ENCODE assay signal across 10 cellular contexts in the genomic region with DNA sequence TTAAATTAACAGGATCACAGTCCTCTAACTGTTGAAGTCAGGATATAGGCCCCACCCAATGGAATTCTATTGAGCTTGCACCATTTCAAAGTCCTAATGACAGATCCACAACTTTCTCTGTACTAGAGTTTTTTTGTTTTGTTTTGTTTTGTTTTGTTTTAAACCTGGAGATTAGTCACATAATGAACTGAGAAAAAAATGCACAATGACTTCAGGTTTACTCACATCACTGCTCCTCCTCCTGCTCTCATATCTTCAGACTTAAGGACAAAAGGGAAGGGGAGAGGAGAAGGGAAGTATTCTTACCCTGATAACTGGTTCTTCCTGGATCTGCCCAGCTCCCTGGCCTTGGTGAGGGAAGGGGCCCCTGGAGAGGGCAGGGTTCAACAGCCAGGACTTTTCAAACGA.
A peak's percentile ranks its signal among the peaks of the same experiment; 100 is the strongest.
DNase-seq lines count a peak whose midpoint lies in the region; ATAC-seq, FAIRE-seq and TF ChIP-seq lines count a peak whose summit lies in the region.
"Had no signal": no experiment of that assay in that cellular context is flagged by ENCODE, and none has a peak within 500 bp of the region (broad histone marks: within the 10 kb centered on the region; RNA-seq: fewer than 3 reads in every experiment).

No MANE protein-coding gene starts in this region.

- no peaks in the 10 kb centered on the region for H3K79me2 ChIP-seq in mesendoderm (ENCODE audit: control insufficient read depth, insufficient read depth, low read length)

- no peak for FAIRE-seq in A549 (lab: Jason Lieb, UNC)

- dilution Hi-C loops in IMR-90 (cut with HindIII; ENCODE audit: low sequenced_read_pairs, unreplicated experiment) = no loop called here

- POLR2A ChIA-PET in A549 (lab: Yijun Ruan, JAX) = no interaction called here
- POLR2A ChIA-PET in IMR-90 (lab: Charles Lee; ENCODE audit: unreplicated experiment) = no interaction called here

- no peak overlapping the region for H2AFZ ChIP-seq in IMR-90 (replicated peaks; ENCODE audit: low read length, poor library complexity)

- TF ChIP-seq POLR2A in A549 (IDR thresholded peaks at IDR 0.05; ENCODE audit: low read length) = no peak
- no peak for TF ChIP-seq POLR2A in IMR-90 (IDR thresholded peaks at IDR 0.05; ENCODE audit: low read depth, low read length)

- no peak overlapping the region for H2AK9ac ChIP-seq in IMR-90 (replicated peaks; ENCODE audit: low read depth, low read length, poor library complexity)

- no peaks in the 10 kb centered on the region for H3K36me3 ChIP-seq in IMR-90 (ENCODE audit: control insufficient read depth, insufficient read depth, low read length)
- H3K36me3 ChIP-seq in mesendoderm (ENCODE audit: control insufficient read depth, insufficient read depth, low read length) = no peaks in the 10 kb centered on the region

- H2BK120ac ChIP-seq in IMR-90 (ENCODE audit: low read depth, low read length) (peak overlapping the region; percentile 54; the same call in 1 of the 2 replicates), mesendoderm (ENCODE audit: low read depth, low read length) (no peak overlapping the region)

- 63% methylated on average over 1 of the region's 1 CpG for WGBS in A549 (ENCODE audit: missing lambda C conversion rate)
- no CpG with 5 or more reads among the region's 1 CpG for WGBS in IMR-90 (ENCODE audit: extremely low coverage in 2 of 2, insufficient read length in 1 of 2), 2 experiments
- no CpG with 5 or more reads among the region's 1 CpG for WGBS in mesendoderm (ENCODE audit: extremely low coverage, insufficient coverage, low lambda C conversion rate)
- 33% methylated on average over 1 of the region's 1 CpG for WGBS in right cardiac atrium

- no peak overlapping the region for H3K23ac ChIP-seq in IMR-90 (ENCODE audit: low read depth, low read length)
- no peak overlapping the region for H3K23ac ChIP-seq in mesendoderm (ENCODE audit: low read length)

- H3K4ac ChIP-seq in IMR-90 (ENCODE audit: low read depth, low read length) (peak overlapping the region; percentile 23), mesendoderm (ENCODE audit: low read depth, low read length) (no peak overlapping the region)

- H3K18ac ChIP-seq in IMR-90 (ENCODE audit: low read depth, low read length) (0 out of 2 replicates have a peak overlapping the region, but pooled peaks have one; percentile 64), mesendoderm (ENCODE audit: low read length) (no peak overlapping the region)

- no peaks in the 10 kb centered on the region for H3K9me3 ChIP-seq in A549
- H3K9me3 ChIP-seq in IMR-90 (ENCODE audit: control insufficient read depth, insufficient read depth, low read length) = no peaks in the 10 kb centered on the region
- H3K9me3 ChIP-seq in right cardiac atrium (ENCODE audit: control insufficient read depth, low read length) = no peaks in the 10 kb centered on the region

- no peak for TF ChIP-seq EP300 in A549 (IDR thresholded peaks at IDR 0.05)

- TF ChIP-seq RAD21 in A549 (conservative IDR thresholded peaks at IDR 0.05 in 1 of 2, IDR thresholded peaks at IDR 0.05 in 1 of 2) (no peak), IMR-90 (IDR thresholded peaks at IDR 0.05; ENCODE audit: low read length) (no peak)

- H3K79me1 ChIP-seq in IMR-90 (ENCODE audit: low read depth in 1 of 2, low read length in 2 of 2) = no peaks in the 10 kb centered on the region
- no peaks in the 10 kb centered on the region for H3K79me1 ChIP-seq in mesendoderm (ENCODE audit: low read length)

- peak overlapping the region; percentile 72; the same call in 1 of the 2 replicates for H3K9ac ChIP-seq in IMR-90 (ENCODE audit: low read depth, low read length)
- H3K9ac ChIP-seq in mesendoderm (ENCODE audit: low read length) = no peak overlapping the region

- H4K5ac ChIP-seq in IMR-90 (ENCODE audit: low read depth, low read length) = peak overlapping the region; percentile 59; the same call in 1 of the 2 replicates
- H4K5ac ChIP-seq in mesendoderm (ENCODE audit: low read length) = no peak overlapping the region

- H3K4me3 ChIP-seq in A549 = no peak overlapping the region
- no peak overlapping the region for H3K4me3 ChIP-seq in IMR-90 (ENCODE audit: insufficient read depth, low read depth, low read length)
- no peak overlapping the region for H3K4me3 ChIP-seq in mesendoderm (ENCODE audit: low read length)
- no peak overlapping the region for H3K4me3 ChIP-seq in right cardiac atrium (ENCODE audit: low read length)

- peak in 1 of 2 experiments; percentile 14 for DNase-seq in A549 (ENCODE audit: low read depth in 1 of 2, low spot score in 1 of 2)
- DNase-seq in IMR-90 = peak; percentile 74
- no peak for DNase-seq in caudate nucleus (lab: John Stamatoyannopoulos, UW)
- peak; percentile 51 for DNase-seq in mesendoderm
- DNase-seq in COLO829 (ENCODE audit: low spot score) = no peak
- DNase-seq in right cardiac atrium = no peak
- DNase-seq: activated CD4-positive, CD25-positive, alpha-beta regulatory T cell; DMS 273 treated with DMSO at 0.1 percent for 48 hours had no signal

- in situ Hi-C loops in IMR-90 (cut with MboI; ENCODE audit: low sequenced_read_pairs) = no loop called here

- H3K27me3 ChIP-seq in IMR-90 (ENCODE audit: control insufficient read depth, insufficient read depth, low read length) (no peaks in the 10 kb centered on the region), mesendoderm (ENCODE audit: insufficient read depth, low read length, poor library complexity) (no peaks in the 10 kb centered on the region), right cardiac atrium (ENCODE audit: control insufficient read depth, insufficient read depth) (no peaks in the 10 kb centered on the region)

- H2AK5ac ChIP-seq in IMR-90 (ENCODE audit: low read depth, low read length) = no peak overlapping the region
- no peak overlapping the region for H2AK5ac ChIP-seq in mesendoderm (ENCODE audit: low read length)

- no peaks in the 10 kb centered on the region; the same call in 1 of the 2 replicates for H4K20me1 ChIP-seq in IMR-90 (ENCODE audit: insufficient read depth, low read length)

- no peak overlapping the region for H3K14ac ChIP-seq in IMR-90 (replicated peaks; ENCODE audit: low read depth, low read length)

- H3K27ac ChIP-seq in A549 (peak overlapping the region; percentile 7 to 43; a peak in 3 of 6 replicates), IMR-90 (ENCODE audit: insufficient read depth, low read length) (peak overlapping the region; percentile 78; the same call in 1 of the 2 replicates), caudate nucleus (ENCODE audit: low read depth, low read length) (peak overlapping the region; percentile 36), mesendoderm (ENCODE audit: low read depth, low read length) (no peak overlapping the region), right cardiac atrium (ENCODE audit: low read length) (no peak overlapping the region)

- H4K8ac ChIP-seq in IMR-90 (ENCODE audit: low read depth in 2 of 2, low read length in 2 of 2) (peak overlapping the region in 1 of 2 experiments; percentile 44; a peak in 1 of 4 replicates), mesendoderm (ENCODE audit: low read depth, low read length) (no peak overlapping the region)

- no TSS peak for BruUV-seq in IMR-90 (replicated peaks; lab: Mats Ljungman, UMichigan)

- H2BK5ac ChIP-seq in IMR-90 (ENCODE audit: low read depth, low read length, poor library complexity, severe bottlenecking) (peak overlapping the region; percentile 81), mesendoderm (ENCODE audit: low read length) (no peak overlapping the region)

- H2BK20ac ChIP-seq in IMR-90 (ENCODE audit: low read depth, low read length) = peak overlapping the region; percentile 38; the same call in 1 of the 2 replicates

- H2BK15ac ChIP-seq in IMR-90 (ENCODE audit: low read depth, low read length) (no peak overlapping the region), mesendoderm (replicated peaks; ENCODE audit: low read depth) (no peak overlapping the region)

- no peak for TF ChIP-seq CTCF in A549 (IDR thresholded peaks at IDR 0.05)
- no peak for TF ChIP-seq CTCF in IMR-90 (conservative IDR thresholded peaks at IDR 0.05; ENCODE audit: low read depth, low read length)

- H3K4me2 ChIP-seq in A549 = peak overlapping the region; percentile 47
- peak overlapping the region; percentile 22; the same call in 1 of the 2 replicates for H3K4me2 ChIP-seq in IMR-90 (ENCODE audit: low read depth, low read length)
- no peak overlapping the region for H3K4me2 ChIP-seq in mesendoderm (ENCODE audit: low read length)

- intact Hi-C loops in IMR-90 (cut with micrococcal nuclease) (no loop called here), right cardiac atrium (cut with DNase I) (no loop called here)

- H3K4me1 ChIP-seq in A549 = peaks cover 17% of the 10 kb centered on the region
- H3K4me1 ChIP-seq in IMR-90 (ENCODE audit: control insufficient read depth, insufficient read depth, low read length) = peaks cover 5% of the 10 kb centered on the region
- H3K4me1 ChIP-seq in mesendoderm (ENCODE audit: control insufficient read depth, low read depth, low read length) = no peaks in the 10 kb centered on the region
- H3K4me1 ChIP-seq in right cardiac atrium (ENCODE audit: control insufficient read depth, insufficient read depth, low read length) = no peaks in the 10 kb centered on the region

- H3K56ac ChIP-seq in IMR-90 (ENCODE audit: extremely low read depth, insufficient read depth, low read length) (no peak overlapping the region; the same call in 1 of the 2 replicates), mesendoderm (ENCODE audit: low read length) (no peak overlapping the region)

- H4K91ac ChIP-seq in IMR-90 (ENCODE audit: insufficient read depth, low read depth, low read length) = peak overlapping the region; percentile 53; the same call in 1 of the 2 replicates

- ATAC-seq in A549 (peak; percentile 24 to 53; a peak in 3 of 6 replicates), IMR-90 (ENCODE audit: low read depth) (peak; percentile 50), HG02759 (IDR thresholded peaks at IDR 0.05; ENCODE audit: unreplicated experiment) (no peak), HG02938 (IDR thresholded peaks at IDR 0.05; ENCODE audit: unreplicated experiment) (no peak), right cardiac atrium (no peak)

- CTCF ChIA-PET in A549 (lab: Yijun Ruan, JAX) (interaction anchor here (0.7 kb wide), 1 partner anchor 766 kb away, joined by 3 read pairs; no protein-coding TSS in a partner anchor), IMR-90 (lab: Yijun Ruan, JAX) (no interaction called here)

- no peaks in the 10 kb centered on the region for H3K9me1 ChIP-seq in IMR-90 (ENCODE audit: insufficient read depth, low read length)

TF ChIP-seq in A549, 52 proteins besides CTCF, POLR2A, EP300 and RAD21 (continues in another document):
- no peak for TF ChIP-seq EHF (CRISPR knock-in tag; IDR thresholded peaks at IDR 0.05)

TF ChIP-seq in IMR-90, 13 proteins besides CTCF, POLR2A, EP300 and RAD21:
- TF ChIP-seq CHD1 (IDR thresholded peaks at IDR 0.05; ENCODE audit: low read depth, low read length) (no peak), FOS (IDR thresholded peaks at IDR 0.05; ENCODE audit: low read depth, low read length) (peak; percentile 36)

Comparison
In these comparisons a context has a peak if more than half of its experiments do, and no peak if none do; other contexts are left out.
1. ATAC-seq: peak in A549 (2 of 2) and IMR-90 (single experiment); none in HG02759 (single experiment), HG02938 (single experiment) and right cardiac atrium (0 of 2).
2. DNase-seq: peak in IMR-90 (single experiment) and mesendoderm (single experiment); none in caudate nucleus (0 of 61), COLO829 (single experiment) and right cardiac atrium (0 of 3).
3. H3K27ac ChIP-seq: peak in A549 (2 of 2), IMR-90 (single experiment) and caudate nucleus (single experiment); none in mesendoderm (single experiment) and right cardiac atrium (single experiment).